Comparison of ENCODE assay signal across 8 cellular contexts in the genomic region with DNA sequence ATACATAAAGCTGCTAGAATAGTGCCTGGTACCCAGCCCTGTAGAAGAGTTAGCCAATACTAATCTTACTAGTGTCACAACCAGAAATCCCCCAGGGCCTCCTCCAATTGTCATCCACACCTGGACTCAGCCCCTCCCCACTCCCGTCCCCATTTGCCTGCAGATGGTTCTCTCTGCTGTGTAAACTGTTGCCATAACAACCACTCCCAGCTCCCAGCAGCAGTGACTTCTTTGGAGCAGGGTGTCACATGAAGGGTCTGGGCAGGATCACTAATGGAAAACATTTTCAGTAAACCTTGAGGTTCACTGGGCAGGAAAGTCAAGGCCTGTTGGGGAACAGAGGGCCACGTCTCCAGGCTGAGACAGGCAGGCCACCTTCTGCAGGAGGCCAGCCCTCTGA.
DNase-seq lines count a peak whose midpoint lies in the region; ATAC-seq, FAIRE-seq and TF ChIP-seq lines count a peak whose summit lies in the region.

No MANE protein-coding gene starts in this region.

- H3K27me3 ChIP-seq in HepG2 (ENCODE audit: control insufficient read depth in 1 of 2, insufficient read depth in 2 of 2, low read length in 2 of 2) (peaks cover 6 to 11% of the 10 kb centered on the region in 2 experiments; a peak in 2 of 5 replicates), right lobe of liver (no peaks in the 10 kb centered on the region), aorta (ENCODE audit: control insufficient read depth in 1 of 2, insufficient read depth in 2 of 2, low read length in 1 of 2) (no peaks in the 10 kb centered on the region)

- CTCF ChIA-PET in HepG2 (lab: Yijun Ruan, JAX; ENCODE audit: low intra/inter-chr PET ratio, low total read pairs): interaction anchor here (3.6 kb wide), 1 partner anchor 172 kb away, joined by 23 read pairs; no protein-coding TSS in a partner anchor

- no peak overlapping the region for H3K9ac ChIP-seq in HepG2 (ENCODE audit: insufficient read depth, low read depth, low read length)

- no peak for TF ChIP-seq RAD21 in HepG2 (CRISPR knock-in tag; IDR thresholded peaks at IDR 0.05)

- WGBS in HepG2 (ENCODE audit: low lambda C conversion rate): 0% methylated on average over 1 of the region's 2 CpGs
- WGBS in right lobe of liver (ENCODE audit: insufficient coverage, low coverage, low lambda C conversion rate, missing lambda C conversion rate): 80% methylated on average over 1 of the region's 2 CpGs
- WGBS in aorta, 2 donors: 48 to 62% methylated on average over 2 of the region's 2 CpGs

- no peaks in the 10 kb centered on the region; the same call in 1 of the 2 replicates for H4K20me1 ChIP-seq in HepG2 (ENCODE audit: insufficient read depth, low read length)

- H3K9me3 ChIP-seq in HepG2 (ENCODE audit: low read length): no peaks in the 10 kb centered on the region
- no peaks in the 10 kb centered on the region for H3K9me3 ChIP-seq in right lobe of liver
- no peaks in the 10 kb centered on the region for H3K9me3 ChIP-seq in aorta (ENCODE audit: control insufficient read depth, low read length)

- TF ChIP-seq POLR2A in HepG2 (IDR thresholded peaks at IDR 0.05; ENCODE audit: insufficient read depth in 1 of 2, low read depth in 2 of 2, low read length in 2 of 2) (no peak), right lobe of liver (IDR thresholded peaks at IDR 0.05) (no peak)

- DNase-seq in HepG2 (ENCODE audit: low spot score) (no peak), right lobe of liver (no peak), SHP77 (lab: John Stamatoyannopoulos, UW) (peak; percentile 96 to 97), iPS-NIHi7 (ENCODE audit: extremely low spot score) (peak; percentile 74), aorta (no peak), ecto neural progenitor cell (ENCODE audit: low spot score) (no peak), hippocampal formation (lab: John Stamatoyannopoulos, UW) (no peak)

- H3K36me3 ChIP-seq in HepG2 (replicated peaks in 1 of 2; ENCODE audit: control insufficient read depth in 1 of 2, insufficient read depth in 2 of 2, low read length in 2 of 2) (no peaks in the 10 kb centered on the region), right lobe of liver (no peaks in the 10 kb centered on the region), aorta (ENCODE audit: control insufficient read depth in 1 of 2, insufficient read depth in 2 of 2, low read length in 1 of 2) (no peaks in the 10 kb centered on the region)

- BruUV-seq in HepG2 (replicated peaks; lab: Mats Ljungman, UMichigan): no TSS peak

- H3K4me2 ChIP-seq in HepG2 (ENCODE audit: low read depth, low read length): no peak overlapping the region

- peaks cover 4% of the 10 kb centered on the region; the same call in 1 of the 2 replicates for H3K4me1 ChIP-seq in HepG2 (ENCODE audit: insufficient read depth, low read length)
- H3K4me1 ChIP-seq in right lobe of liver: no peaks in the 10 kb centered on the region
- no peaks in the 10 kb centered on the region for H3K4me1 ChIP-seq in aorta (ENCODE audit: control insufficient read depth in 1 of 2, insufficient read depth in 2 of 2, low read length in 2 of 2)

- no peaks in the 10 kb centered on the region for H3K79me2 ChIP-seq in HepG2 (ENCODE audit: insufficient read depth, low read length)

- no peak overlapping the region for H2AFZ ChIP-seq in HepG2 (ENCODE audit: low read length)

- FAIRE-seq in HepG2 (lab: Jason Lieb, UNC): no peak

- in situ Hi-C loops in HepG2 (cut with HindIII; ENCODE audit: extremely low pct_ligation_motif_present, low pct_unique_long_range_greater_than_20kb): no loop called here

- TF ChIP-seq EP300 in HepG2 (IDR thresholded peaks at IDR 0.05; ENCODE audit: low read depth in 2 of 2, low read length in 2 of 2) (no peak), HepG2 (CRISPR knock-in tag; IDR thresholded peaks at IDR 0.05; ENCODE audit: borderline replicate concordance) (no peak)

- no peak overlapping the region for H3K27ac ChIP-seq in HepG2 (ENCODE audit: extremely low read length, insufficient read depth, low read length)
- no peak overlapping the region for H3K27ac ChIP-seq in right lobe of liver
- H3K27ac ChIP-seq in aorta (ENCODE audit: low read depth in 1 of 2, low read length in 2 of 2): no peak overlapping the region

- intact Hi-C loops in HepG2 (cut with micrococcal nuclease; ENCODE audit: unreplicated experiment) (no loop called here), right lobe of liver (cut with DNase I) (no loop called here), aorta (cut with DNase I) (no loop called here)

- no peak for TF ChIP-seq CTCF in HepG2 (CRISPR knock-in tag; IDR thresholded peaks at IDR 0.05)
- no peak for TF ChIP-seq CTCF in right lobe of liver (IDR thresholded peaks at IDR 0.05)

- H3K4me3 ChIP-seq in HepG2 (replicated peaks in 1 of 3; ENCODE audit: insufficient read depth in 1 of 3, low read depth in 2 of 3, low read length in 3 of 3): no peak overlapping the region
- H3K4me3 ChIP-seq in right lobe of liver: no peak overlapping the region
- no peak overlapping the region for H3K4me3 ChIP-seq in aorta (ENCODE audit: low read length in 2 of 2)

- ATAC-seq in HepG2 (no peak), right lobe of liver (no peak), aorta (ENCODE audit: low FRiP score) (peak; percentile 12), GM19463 (IDR thresholded peaks at IDR 0.05; ENCODE audit: unreplicated experiment) (no peak)

- POLR2A ChIA-PET in HepG2 (lab: Yijun Ruan, JAX): no interaction called here

TF ChIP-seq in HepG2, 621 proteins besides CTCF, POLR2A, EP300 and RAD21:
- peak; percentile 70 for TF ChIP-seq RFX5 (IDR thresholded peaks at IDR 0.05; ENCODE audit: low read depth, low read length)
- peak; percentile 66 for TF ChIP-seq RFX3 (CRISPR knock-in tag; IDR thresholded peaks at IDR 0.05)
- TF ChIP-seq ZNF510 (CRISPR knock-in tag; IDR thresholded peaks at IDR 0.05; ENCODE audit: low read depth): no peak
- 0 out of 2 replicates have a peak, but pooled peaks have one; percentile 24 for TF ChIP-seq RFX1 (IDR thresholded peaks at IDR 0.05)

Comparison
In these comparisons a context has a peak if more than half of its experiments do, and no peak if none do; other contexts are left out.
1. DNase-seq: peak in SHP77 (2 of 2) and iPS-NIHi7 (single experiment); none in HepG2 (single experiment), right lobe of liver (0 of 3), aorta (0 of 2), ecto neural progenitor cell (single experiment) and hippocampal formation (0 of 2).